In the genomic region with DNA sequence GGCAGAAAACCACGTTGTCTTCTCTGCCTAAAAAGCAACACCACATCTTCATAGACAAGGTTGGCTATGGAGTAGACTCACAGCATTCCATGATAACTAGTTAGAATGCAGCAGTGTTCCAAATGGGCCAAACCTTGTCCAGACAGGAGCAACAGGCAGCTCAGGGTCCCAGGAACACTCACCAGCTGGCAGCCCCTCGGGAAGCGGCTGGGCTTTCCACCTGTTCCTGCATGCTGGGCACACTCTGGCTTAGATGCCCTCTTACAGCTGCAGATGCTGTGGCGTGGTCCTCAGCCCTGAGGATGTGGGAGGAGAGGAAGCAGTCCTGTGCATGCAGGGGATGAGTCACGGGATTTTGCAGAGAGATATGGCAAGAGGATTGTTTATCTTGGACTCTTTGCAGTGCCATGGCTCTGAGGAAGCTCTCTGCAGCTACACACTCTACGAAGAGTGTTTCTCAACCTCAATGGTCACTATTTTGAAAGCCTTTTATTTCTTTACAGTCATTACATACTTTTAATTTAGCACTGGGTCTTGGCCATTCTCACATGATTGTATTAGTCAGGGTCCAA, we compare ENCODE assay signal across 8 cellular contexts. TPM values are rescaled to one million over a fixed set of nuclear protein-coding genes. Genes with fewer than 3 reads are reported as not detected.
DNase-seq lines count a peak whose midpoint lies in the region; ATAC-seq and TF ChIP-seq lines count a peak whose summit lies in the region.

No MANE protein-coding gene starts in this region.

- no peak for TF ChIP-seq CTCF in vagina (IDR thresholded peaks at IDR 0.05)

- no peak overlapping the region for H3K4me3 ChIP-seq in vagina

- H3K27ac ChIP-seq in vagina, result peak overlapping the region; percentile 33

- H3K9me3 Mint-ChIP-seq in activated T-helper 17 cell treated with anti-CD3 and anti-CD28 coated beads, Interleukin-2, amount 50 U/mL, for 72 hours, result no peaks in the 10 kb centered on the region

- no peaks in the 10 kb centered on the region for H3K36me3 ChIP-seq in vagina

- no peaks in the 10 kb centered on the region for H3K27me3 ChIP-seq in vagina

- peaks cover 17% of the 10 kb centered on the region for H3K4me1 Mint-ChIP-seq in activated T-helper 17 cell treated with anti-CD3 and anti-CD28 coated beads, Interleukin-2, amount 50 U/mL, for 72 hours

- peak overlapping the region; percentile 46 for H3K4me3 Mint-ChIP-seq in activated T-helper 17 cell treated with anti-CD3 and anti-CD28 coated beads, Interleukin-2, amount 50 U/mL, for 72 hours

- no peaks in the 10 kb centered on the region for H3K27me3 Mint-ChIP-seq in activated T-helper 17 cell treated with anti-CD3 and anti-CD28 coated beads, Interleukin-2, amount 50 U/mL, for 72 hours

- H3K4me1 ChIP-seq in vagina, result peaks cover 12% of the 10 kb centered on the region

- H3K27ac Mint-ChIP-seq in activated T-helper 17 cell treated with anti-CD3 and anti-CD28 coated beads, Interleukin-2, amount 50 U/mL, for 72 hours, result peak overlapping the region; percentile 67

- peaks cover 79% of the 10 kb centered on the region for H3K36me3 Mint-ChIP-seq in activated T-helper 17 cell treated with anti-CD3 and anti-CD28 coated beads, Interleukin-2, amount 50 U/mL, for 72 hours (ENCODE audit: low read depth)

- no peak for TF ChIP-seq POLR2A in vagina (IDR thresholded peaks at IDR 0.05)

- peak; percentile 98 for DNase-seq in COLO829 (ENCODE audit: low spot score)
- DNase-seq in M059J (ENCODE audit: low read depth), result peak; percentile 97
- DNase-seq in inferior parietal cortex (ENCODE audit: extremely low spot score), result peak; percentile 30
- DNase-seq in vagina (ENCODE audit: extremely low spot score in 2 of 2), result no peak
- no peak for DNase-seq in NCI-H2227 (lab: John Stamatoyannopoulos, UW; ENCODE audit: unreplicated experiment)

- intact Hi-C loops in vagina (cut with DNase I), result no loop called here

- H3K9me3 ChIP-seq in vagina, result no peaks in the 10 kb centered on the region

- peak; percentile 84 for ATAC-seq in activated T-helper 17 cell treated with anti-CD3 and anti-CD28 coated beads, Interleukin-2, amount 50 U/mL, for 72 hours (replicated peaks)
- ATAC-seq in GM21360 (IDR thresholded peaks at IDR 0.05; ENCODE audit: unreplicated experiment), result no peak
- ATAC-seq in GM19467 (IDR thresholded peaks at IDR 0.05; ENCODE audit: unreplicated experiment), result no peak

RNA-seq across cellular contexts. Expression of a gene that starts 11.3 kb away (rescaled TPM):
- total RNA-seq in M059J (2014; rRNA removed; shearing (Covaris generic)), result 0.42 and 1.1 TPM in 2 replicates
- total RNA-seq in activated T-helper 17 cell treated with anti-CD3 and anti-CD28 coated beads, Interleukin-2, amount 50 U/mL, for 72 hours, result 10 to 100 TPM; 26.5 to 42.3 TPM
- 5.4 TPM for total RNA-seq in vagina

Comparison
In these comparisons a context has a peak if more than half of its experiments do, and no peak if none do; other contexts are left out.
1. DNase-seq: peak in COLO829 (single experiment), M059J (single experiment) and inferior parietal cortex (single experiment); none in vagina (0 of 2) and NCI-H2227 (single experiment).